8 cellular contexts compared by ENCODE assay signal in the genomic region with DNA sequence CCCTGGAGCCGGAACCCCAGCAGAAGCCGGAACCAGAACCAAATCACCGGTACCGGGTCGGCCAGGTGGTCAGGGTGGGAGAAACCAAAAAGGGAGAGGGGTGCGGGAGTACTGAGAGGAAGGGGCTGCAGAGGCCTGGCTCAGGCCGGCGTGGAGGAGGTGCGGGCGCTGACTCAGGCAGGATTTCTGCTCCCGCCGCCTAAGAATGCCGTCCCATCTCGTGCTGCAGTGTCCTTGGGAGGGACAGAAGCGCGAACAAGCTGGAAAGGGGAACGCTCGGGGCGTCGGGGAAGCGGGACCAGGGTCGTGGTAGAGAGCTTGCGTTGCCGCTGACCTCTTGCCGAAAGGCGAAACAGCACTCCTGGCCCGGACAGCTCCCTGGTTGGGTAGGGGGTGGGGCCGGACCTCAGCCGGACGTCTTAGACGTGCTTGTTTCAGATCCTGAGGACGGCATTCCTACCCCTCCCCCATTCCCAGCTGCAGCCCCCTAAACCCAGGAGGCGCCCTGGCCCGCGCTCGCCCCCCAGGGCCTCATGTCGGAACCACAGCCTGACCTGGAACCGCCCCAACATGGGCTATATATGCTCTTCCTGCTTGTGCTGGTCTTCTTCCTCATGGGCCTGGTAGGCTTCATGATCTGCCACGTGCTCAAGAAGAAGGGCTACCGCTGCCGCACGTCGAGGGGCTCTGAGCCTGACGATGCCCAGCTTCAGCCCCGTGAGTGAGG. TPM values are rescaled to one million over a fixed set of nuclear protein-coding genes. Genes with fewer than 3 reads are reported as not detected.
DNase-seq lines count a peak whose midpoint lies in the region; ATAC-seq and TF ChIP-seq lines count a peak whose summit lies in the region.

No MANE protein-coding gene starts in this region.

- H3K27ac ChIP-seq in BLaER1, result peak overlapping the region; percentile 79

- H3K9ac ChIP-seq in BLaER1, result peak overlapping the region; percentile 89
- peak overlapping the region; percentile 59 for H3K9ac ChIP-seq in Loucy (ENCODE audit: low read depth, low read length, poor library complexity, severe bottlenecking)

- ATAC-seq in GM21367 (IDR thresholded peaks at IDR 0.05; ENCODE audit: unreplicated experiment) (peak; percentile 29), GM21737 (IDR thresholded peaks at IDR 0.05; ENCODE audit: unreplicated experiment) (no peak)

- peak overlapping the region; percentile 99 for H3K4me2 ChIP-seq in BLaER1
- peak overlapping the region; percentile 93 for H3K4me2 ChIP-seq in Loucy (ENCODE audit: low read depth, low read length, poor library complexity, severe bottlenecking)

- H3K36me3 ChIP-seq in BLaER1 (peaks cover 60% of the 10 kb centered on the region), Loucy (ENCODE audit: insufficient read depth, low read length) (no peaks in the 10 kb centered on the region)

- peak overlapping the region; percentile 87 for H2AFZ ChIP-seq in Loucy (ENCODE audit: low read length)

- peaks cover 35% of the 10 kb centered on the region for H3K79me2 ChIP-seq in Loucy (ENCODE audit: insufficient read depth, low read length)

- H4K20me1 ChIP-seq in BLaER1 (peaks cover 32% of the 10 kb centered on the region), Loucy (ENCODE audit: insufficient read depth, low read length, poor library complexity, severe bottlenecking) (peaks cover 23% of the 10 kb centered on the region)

- no peaks in the 10 kb centered on the region for H3F3A ChIP-seq in Loucy (ENCODE audit: low read depth)

- no peaks in the 10 kb centered on the region for H3K9me3 ChIP-seq in BLaER1
- no peaks in the 10 kb centered on the region for H3K9me3 ChIP-seq in Loucy (ENCODE audit: insufficient read depth, low read depth, low read length)

- peaks cover 37% of the 10 kb centered on the region for H3K4me1 ChIP-seq in BLaER1
- H3K4me1 ChIP-seq in Loucy (ENCODE audit: insufficient read depth, low read length, poor library complexity, severe bottlenecking), result peaks cover 36% of the 10 kb centered on the region

- H3K4me3 ChIP-seq in BLaER1, result peak overlapping the region; percentile 86
- peak overlapping the region; percentile 85 for H3K4me3 ChIP-seq in Loucy (ENCODE audit: low read length, poor library complexity, severe bottlenecking)

- H3K9me2 ChIP-seq in Loucy (replicated peaks; ENCODE audit: low read depth, low read length), result no peaks in the 10 kb centered on the region

- TF ChIP-seq CTCF in Loucy (conservative IDR thresholded peaks at IDR 0.05; ENCODE audit: low read length), result peak; percentile 59

- H3K27me3 ChIP-seq in BLaER1 (no peaks in the 10 kb centered on the region), Loucy (ENCODE audit: insufficient read depth, low read length, poor library complexity, severe bottlenecking) (no peaks in the 10 kb centered on the region)

- DNase-seq in activated CD4-positive, CD25-positive, alpha-beta regulatory T cell (lab: John Stamatoyannopoulos, UW), result peak; percentile 18 to 31 (median 23)
- peak; percentile 15 for DNase-seq in cerebellum (ENCODE audit: low spot score)
- peak; percentile 82 for DNase-seq in left kidney (ENCODE audit: low read depth, low spot score)
- DNase-seq in stimulated activated CD4-positive, alpha-beta T cell treated with anti-CD3 and anti-CD28 coated beads, TNF-alpha, amount 100 ng/mL, for 4 hours (ENCODE audit: low read depth in 3 of 3), result peak; percentile 19 to 40 (median 29)

RNA-seq across cellular contexts. Expression of a gene that starts 1.1 kb away (rescaled TPM):
- total RNA-seq in cerebellum, result 8.0 TPM

RNA-seq across cellular contexts. Expression of a gene that starts 1.2 kb away (rescaled TPM):
- total RNA-seq in cerebellum, result 56.3 TPM

RNA-seq across cellular contexts. Expression of a gene that starts 13.4 kb away (rescaled TPM):
- 4.2 TPM for total RNA-seq in cerebellum

RNA-seq across cellular contexts. Expression of a gene that starts 19.1 kb away (rescaled TPM):
- 20.7 TPM for total RNA-seq in cerebellum

RNA-seq across cellular contexts. Expression of a gene that starts 44.2 kb away (rescaled TPM):
- 5.4 TPM for total RNA-seq in cerebellum

Comparison
In these comparisons a context has a peak if more than half of its experiments do, and no peak if none do; other contexts are left out.
1. DNase-seq: peak in every context shown above with its lines; median percentile 82 in left kidney; 29 in stimulated activated CD4-positive, alpha-beta T cell treated with anti-CD3 and anti-CD28 coated beads, TNF-alpha, amount 100 ng/mL, for 4 hours; 23 in activated CD4-positive, CD25-positive, alpha-beta regulatory T cell; 15 in cerebellum.